21 cellular contexts compared by ENCODE assay signal in the genomic region with DNA sequence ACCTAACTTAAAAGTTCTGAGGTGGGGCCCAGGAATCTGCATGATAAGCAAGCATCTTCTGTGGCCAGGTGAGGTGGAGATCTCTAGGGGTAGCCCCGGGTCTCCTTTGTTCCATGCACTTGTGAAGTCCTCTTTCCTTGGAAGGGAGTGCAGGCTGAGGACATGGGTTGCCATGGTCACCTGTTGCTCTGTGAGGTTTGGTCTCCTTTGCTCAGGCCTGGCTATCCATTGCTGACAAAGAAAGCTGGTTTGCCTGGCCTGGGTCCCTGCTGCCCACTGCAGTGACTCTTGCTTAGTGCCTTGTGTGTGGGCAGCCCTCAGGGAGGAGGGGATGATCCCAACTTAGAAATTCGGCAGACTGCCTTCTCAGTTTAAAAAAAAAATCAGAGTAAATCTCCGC. TPM values are rescaled to one million over a fixed set of nuclear protein-coding genes. Genes with fewer than 3 reads are reported as not detected.
"Had no signal": no experiment of that assay in that cellular context is flagged by ENCODE, and none has a peak within 500 bp of the region (broad histone marks: within the 10 kb centered on the region; RNA-seq: fewer than 3 reads in every experiment).

No MANE protein-coding gene starts in this region.

- H3K4me1 ChIP-seq: SJSA1 had no signal

- H3K36me3 ChIP-seq: SJSA1 had no signal

- H3K4me3 ChIP-seq: K562, SJSA1, SK-N-MC had no signal

- H3K27me3 ChIP-seq: SJSA1 had no signal

- H3K9me3 ChIP-seq: SJSA1 had no signal

- DNase-seq: Kasumi-1, MM.1S, NCI-H146, NCI-H1694 treated with DMSO at 0.1 percent for 48 hours, NCI-H1930, NCI-H2081, NCI-H2107, NCI-H2171 treated with DMSO at 0.1 percent for 48 hours, NCI-H510A treated with DMSO at 0.1 percent for 48 hours, NCI-H526, NCI-H82, Right ventricle myocardium superior, RPMI8226, SIG-M5 had no signal

- H3K27ac ChIP-seq: HL-60, KMS-11, SJSA1, SK-N-MC had no signal

RNA-seq across cellular contexts. Expression of a gene that starts 11.1 kb away (rescaled TPM):
- total RNA-seq: T-helper 1 cell treated with Interleukin-12 subunit alpha and Interleukin-12 subunit beta and Interleukin-4 antibody, amounts not matched to agents 30 ng/mL and 1 ng/mL, for 36 hours had no signal
- polyA plus RNA-seq: IgD-negative memory B cell, K562 had no signal
